8 cellular contexts compared by ENCODE assay signal in genomic region chr15:92807971-92808571, GRCh38.
DNase-seq lines count a peak whose midpoint lies in the region; ATAC-seq and TF ChIP-seq lines count a peak whose summit lies in the region.

No MANE protein-coding gene starts in this region.

- TF ChIP-seq CTCF in brain microvascular endothelial cell (IDR thresholded peaks at IDR 0.05; ENCODE audit: low read depth, low read length, missing control alignments), result no peak

- H3K4me1 ChIP-seq in mononuclear cell (ENCODE audit: insufficient read depth, low read length) (peaks cover 72% of the 10 kb centered on the region), aorta (ENCODE audit: control insufficient read depth in 1 of 2, insufficient read depth in 2 of 2, low read length in 2 of 2) (no peaks in the 10 kb centered on the region)

- H3K9me3 ChIP-seq in mononuclear cell (ENCODE audit: low read depth, low read length) (no peaks in the 10 kb centered on the region), aorta (ENCODE audit: control insufficient read depth, low read length) (no peaks in the 10 kb centered on the region)

- ATAC-seq in aorta (ENCODE audit: low FRiP score), result no peak

- intact Hi-C loops in aorta (cut with DNase I), result loop anchor here (2.0 to 5.0 kb wide), 3 partner anchors 23 to 94 kb away; partner anchors contain the start of gene CHD2 (in 1 of the 2)

- DNase-seq in NCI-H1092 treated with DMSO at 0.1 percent for 48 hours (lab: John Stamatoyannopoulos, UW) (peak; percentile 10), NCI-H1092 (lab: John Stamatoyannopoulos, UW) (no peak), OCI-M1 (lab: John Stamatoyannopoulos, UW) (peak; percentile 72), brain microvascular endothelial cell (no peak), aorta (no peak), activated gamma-delta T cell (lab: John Stamatoyannopoulos, UW) (no peak), NCI-H1105 (lab: John Stamatoyannopoulos, UW) (no peak)

- in situ Hi-C loops in brain microvascular endothelial cell (cut with HindIII; ENCODE audit: low pct_ligation_motif_present, low sequenced_read_pairs), result no loop called here

- no peak overlapping the region for H3K4me3 ChIP-seq in brain microvascular endothelial cell (ENCODE audit: low read depth, low read length)
- peak overlapping the region; percentile 59 for H3K4me3 ChIP-seq in mononuclear cell (ENCODE audit: low read length)
- peak overlapping the region in 1 of 2 donors; percentile 27 for H3K4me3 ChIP-seq in aorta (ENCODE audit: low read length in 2 of 2)

- WGBS in aorta, 2 donors, result 68 to 71% methylated on average over 14 of the region's 14 CpGs

- no peaks in the 10 kb centered on the region for H3K27me3 ChIP-seq in brain microvascular endothelial cell (replicated peaks)
- H3K27me3 ChIP-seq in mononuclear cell (ENCODE audit: insufficient read depth, low read length), result no peaks in the 10 kb centered on the region
- H3K27me3 ChIP-seq in aorta (ENCODE audit: control insufficient read depth in 1 of 2, insufficient read depth in 2 of 2, low read length in 1 of 2), result no peaks in the 10 kb centered on the region

- H3K36me3 ChIP-seq in brain microvascular endothelial cell (replicated peaks), result no peaks in the 10 kb centered on the region
- H3K36me3 ChIP-seq in aorta (ENCODE audit: control insufficient read depth in 1 of 2, insufficient read depth in 2 of 2, low read length in 1 of 2), result no peaks in the 10 kb centered on the region

- peak overlapping the region; percentile 94 for H3K27ac ChIP-seq in brain microvascular endothelial cell
- H3K27ac ChIP-seq in aorta (ENCODE audit: low read depth in 1 of 2, low read length in 2 of 2), result peak overlapping the region; percentile 66 to 98

Comparison
In these comparisons a context has a peak if more than half of its experiments do, and no peak if none do; other contexts are left out.
1. DNase-seq: peak in NCI-H1092 treated with DMSO at 0.1 percent for 48 hours (single experiment) and OCI-M1 (single experiment); none in NCI-H1092 (single experiment), brain microvascular endothelial cell (single experiment), aorta (0 of 2), activated gamma-delta T cell (single experiment) and NCI-H1105 (single experiment).